In genomic region chr15:92079047-92079446, GRCh38 we compare ENCODE assay signal across 1 cellular context.
TF ChIP-seq lines count a peak whose summit lies in the region.

No MANE protein-coding gene starts in this region.

TF ChIP-seq in HepG2, 621 proteins besides CTCF, POLR2A, EP300 and RAD21 (continued from another document):
- TF ChIP-seq, protein P1, sequence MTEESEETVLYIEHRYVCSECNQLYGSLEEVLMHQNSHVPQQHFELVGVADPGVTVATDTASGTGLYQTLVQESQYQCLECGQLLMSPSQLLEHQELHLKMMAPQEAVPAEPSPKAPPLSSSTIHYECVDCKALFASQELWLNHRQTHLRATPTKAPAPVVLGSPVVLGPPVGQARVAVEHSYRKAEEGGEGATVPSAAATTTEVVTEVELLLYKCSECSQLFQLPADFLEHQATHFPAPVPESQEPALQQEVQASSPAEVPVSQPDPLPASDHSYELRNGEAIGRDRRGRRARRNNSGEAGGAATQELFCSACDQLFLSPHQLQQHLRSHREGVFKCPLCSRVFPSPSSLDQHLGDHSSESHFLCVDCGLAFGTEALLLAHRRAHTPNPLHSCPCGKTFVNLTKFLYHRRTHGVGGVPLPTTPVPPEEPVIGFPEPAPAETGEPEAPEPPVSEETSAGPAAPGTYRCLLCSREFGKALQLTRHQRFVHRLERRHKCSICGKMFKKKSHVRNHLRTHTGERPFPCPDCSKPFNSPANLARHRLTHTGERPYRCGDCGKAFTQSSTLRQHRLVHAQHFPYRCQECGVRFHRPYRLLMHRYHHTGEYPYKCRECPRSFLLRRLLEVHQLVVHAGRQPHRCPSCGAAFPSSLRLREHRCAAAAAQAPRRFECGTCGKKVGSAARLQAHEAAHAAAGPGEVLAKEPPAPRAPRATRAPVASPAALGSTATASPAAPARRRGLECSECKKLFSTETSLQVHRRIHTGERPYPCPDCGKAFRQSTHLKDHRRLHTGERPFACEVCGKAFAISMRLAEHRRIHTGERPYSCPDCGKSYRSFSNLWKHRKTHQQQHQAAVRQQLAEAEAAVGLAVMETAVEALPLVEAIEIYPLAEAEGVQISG (CRISPR knock-in tag; IDR thresholded peaks at IDR 0.05) = peak; percentile 91
